ENCODE assay signal across 3 cellular contexts in genomic region chr3:132641427-132641826, GRCh38. TPM values are rescaled to one million over a fixed set of nuclear protein-coding genes. Genes with fewer than 3 reads are reported as not detected.
"Had no signal": no experiment of that assay in that cellular context is flagged by ENCODE, and none has a peak within 500 bp of the region (broad histone marks: within the 10 kb centered on the region; RNA-seq: fewer than 3 reads in every experiment).

No MANE protein-coding gene starts in this region.

RNA-seq across cellular contexts. Expression of gene ACKR4, which starts 44.4 kb away (rescaled TPM):
- total RNA-seq: PC-3, SJCRH30, SK-MEL-5 had no signal
